10 cellular contexts compared by ENCODE assay signal in the genomic region with DNA sequence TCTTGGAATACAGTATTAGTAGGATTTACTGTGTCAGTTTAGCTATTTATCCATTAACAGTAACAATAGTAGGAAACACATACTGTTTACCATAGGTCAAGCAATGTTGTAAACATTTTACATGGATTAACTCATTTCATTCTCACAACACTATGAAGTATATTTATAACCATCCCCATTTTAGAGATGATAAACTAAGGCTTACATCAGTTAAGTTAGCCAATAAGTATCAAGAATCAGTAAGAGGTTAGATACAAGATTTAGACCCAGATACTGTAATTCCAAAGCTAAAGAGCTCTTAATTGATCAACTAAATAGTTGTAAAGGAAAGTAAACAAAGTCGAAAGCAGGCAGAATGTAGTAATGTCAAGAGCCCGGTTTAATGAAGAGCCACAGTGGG. TPM values are rescaled to one million over a fixed set of nuclear protein-coding genes. Genes with fewer than 3 reads are reported as not detected.
DNase-seq lines count a peak whose midpoint lies in the region; ATAC-seq, FAIRE-seq and TF ChIP-seq lines count a peak whose summit lies in the region.
"Had no signal": no experiment of that assay in that cellular context is flagged by ENCODE, and none has a peak within 500 bp of the region (broad histone marks: within the 10 kb centered on the region; RNA-seq: fewer than 3 reads in every experiment).

No MANE protein-coding gene starts in this region.

- H3K27ac ChIP-seq in SK-N-MC (no peak overlapping the region), gastrocnemius medialis (peak overlapping the region in 2 of 4 donors; percentile 69 to 85)

- DNase-seq in GM19239 (ENCODE audit: insufficient read length, low spot score), result no peak
- DNase-seq in SK-N-MC (ENCODE audit: low read depth, low spot score), result no peak
- no peak for DNase-seq in fibroblast of the aortic adventitia (ENCODE audit: low read depth)
- no peak for DNase-seq in gastrocnemius medialis
- DNase-seq in NCI-H146 treated with DMSO at 0.1 percent for 48 hours (lab: John Stamatoyannopoulos, UW; ENCODE audit: unreplicated experiment), result no peak
- no peak for DNase-seq in C1 segment of cervical spinal cord (lab: John Stamatoyannopoulos, UW)
- DNase-seq: NCI-H2171 treated with DMSO at 0.1 percent for 48 hours, occipital lobe had no signal

- H3K27me3 ChIP-seq in gastrocnemius medialis, result no peaks in the 10 kb centered on the region

- FAIRE-seq in GM19239 (lab: Jason Lieb, UNC), result peak; percentile 18

- no peak for TF ChIP-seq POLR2A in gastrocnemius medialis (IDR thresholded peaks at IDR 0.05)

- H3K9ac ChIP-seq in SK-N-MC (ENCODE audit: insufficient read length), result no peak overlapping the region

- H3K9me3 ChIP-seq in SK-N-MC (ENCODE audit: low read depth, low read length), result no peaks in the 10 kb centered on the region
- no peaks in the 10 kb centered on the region for H3K9me3 ChIP-seq in gastrocnemius medialis

- intact Hi-C loops in gastrocnemius medialis (cut with DNase I; ENCODE audit: low total_unique reads), result loop anchor here (5.0 kb wide), 1 partner anchor 58 kb away; a partner anchor contains a TSS

- peak overlapping the region; percentile 91 for H3K4me3 ChIP-seq in SK-N-MC
- peak overlapping the region; percentile 74 for H3K4me3 ChIP-seq in fibroblast of the aortic adventitia (ENCODE audit: low read depth, low read length)
- H3K4me3 ChIP-seq in gastrocnemius medialis, result peak overlapping the region; percentile 63 to 93 (median 80)

- ATAC-seq in gastrocnemius medialis, result no peak
- ATAC-seq in HG03159 (IDR thresholded peaks at IDR 0.05; ENCODE audit: unreplicated experiment), result no peak
- no peak for ATAC-seq in HG03460 (IDR thresholded peaks at IDR 0.05; ENCODE audit: unreplicated experiment)

- in situ Hi-C loops in gastrocnemius medialis (cut with MboI; ENCODE audit: low sequenced_read_pairs in 4 of 4), result no loop called here

- peaks cover 17 to 19% of the 10 kb centered on the region in 2 donors for H3K4me1 ChIP-seq in gastrocnemius medialis

- TF ChIP-seq CTCF in fibroblast of the aortic adventitia (IDR thresholded peaks at IDR 0.05; ENCODE audit: insufficient read depth, low read length), result no peak
- no peak for TF ChIP-seq CTCF in gastrocnemius medialis (IDR thresholded peaks at IDR 0.05 in 4 of 5, conservative IDR thresholded peaks at IDR 0.05 in 1 of 5)

- H3K36me3 ChIP-seq in SK-N-MC (ENCODE audit: insufficient read depth, low read length) (peaks cover 6% of the 10 kb centered on the region; the same call in 1 of the 2 replicates), gastrocnemius medialis (no peaks in the 10 kb centered on the region)

RNA-seq across cellular contexts. Expression of a gene that starts 1.1 kb away (rescaled TPM):
- total RNA-seq in fibroblast of the aortic adventitia (ENCODE audit: low replicate concordance) (17.0 and 25.0 TPM in 2 replicates), gastrocnemius medialis (10 to 100 TPM; 21.2 to 34.1 (median 27.1) TPM)

RNA-seq across cellular contexts. Expression of a gene that starts 36.2 kb away (rescaled TPM):
- 0.18 and 0.25 TPM in 2 replicates for total RNA-seq in fibroblast of the aortic adventitia (ENCODE audit: low replicate concordance)
- under 1 TPM in 1 of 4 donors, not detected in 3; 0.24 TPM for total RNA-seq in gastrocnemius medialis

RNA-seq across cellular contexts. Expression of a gene that starts 56.3 kb away (rescaled TPM):
- total RNA-seq in fibroblast of the aortic adventitia (ENCODE audit: low replicate concordance) (56.7 and 88.8 TPM in 2 replicates), gastrocnemius medialis (10 to 100 TPM; 16.8 to 38.6 (median 26.7) TPM)
